In the genomic region with DNA sequence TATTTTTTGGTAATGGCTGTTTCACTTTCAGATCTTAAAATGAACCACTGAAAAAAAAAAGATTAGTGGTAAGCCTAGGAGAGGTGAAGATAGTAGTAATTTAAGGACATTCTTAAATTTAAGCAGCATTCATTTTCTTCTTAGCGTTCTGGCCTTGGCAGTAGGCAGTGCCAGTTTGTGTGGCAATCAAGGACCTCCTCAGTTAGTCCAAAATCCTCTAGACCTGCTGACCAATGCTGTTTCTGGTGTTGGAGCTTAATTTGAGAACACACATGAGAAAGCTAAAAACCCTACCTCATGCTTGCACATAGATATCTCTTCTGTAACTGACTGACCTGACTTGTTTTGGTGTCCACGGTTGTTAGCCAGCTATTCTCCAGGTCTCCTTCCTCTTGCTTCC, we compare ENCODE assay signal across 29 cellular contexts.
DNase-seq lines count a peak whose midpoint lies in the region; ATAC-seq and TF ChIP-seq lines count a peak whose summit lies in the region.
"Had no signal": no experiment of that assay in that cellular context is flagged by ENCODE, and none has a peak within 500 bp of the region (broad histone marks: within the 10 kb centered on the region; RNA-seq: fewer than 3 reads in every experiment).

No MANE protein-coding gene starts in this region.

- TF ChIP-seq CTCF in A673 (conservative IDR thresholded peaks at IDR 0.05; ENCODE audit: low read depth, low read length) (no peak), IMR-90 (conservative IDR thresholded peaks at IDR 0.05; ENCODE audit: low read depth, low read length) (no peak), chondrocyte (IDR thresholded peaks at IDR 0.05) (no peak), hepatocyte (IDR thresholded peaks at IDR 0.05; ENCODE audit: poor library complexity) (no peak)

- H3K4me1 ChIP-seq in A673 (ENCODE audit: insufficient read depth, low read length, poor library complexity, severe bottlenecking) (peaks cover 47% of the 10 kb centered on the region), IMR-90 (ENCODE audit: control insufficient read depth, insufficient read depth, low read length) (peaks cover 23% of the 10 kb centered on the region), neuronal stem cell (ENCODE audit: control insufficient read depth in 2 of 2, insufficient read depth in 1 of 2, low read depth in 1 of 2, low read length in 2 of 2) (peaks cover 8 to 10% of the 10 kb centered on the region in 2 donors), hepatocyte (ENCODE audit: insufficient read depth) (peaks cover 14% of the 10 kb centered on the region)

- 100% methylated on average over 1 of the region's 2 CpGs; no CpG with 5 or more reads in 1 of the 2 experiments for whole genome bisulfite sequencing in IMR-90 (ENCODE audit: extremely low coverage in 2 of 2, insufficient read length in 1 of 2), 2 experiments
- no CpG with 5 or more reads among the region's 2 CpGs for WGBS in neuronal stem cell (ENCODE audit: extremely low coverage in 2 of 2, insufficient read length in 2 of 2, insufficient replicate concordance in 1 of 2), 2 donors
- 91% methylated on average over 2 of the region's 2 CpGs for WGBS in hepatocyte (ENCODE audit: low lambda C conversion rate, missing lambda C conversion rate)

- no peaks in the 10 kb centered on the region for H3K9me3 Mint-ChIP-seq in chondrocyte (ENCODE audit: low read depth)
- H3K9me3 Mint-ChIP-seq: activated CD4-positive, alpha-beta memory T cell treated with anti-CD3 and anti-CD28 coated beads for 36 hours; activated naive CD4-positive, alpha-beta T cell treated with anti-CD3 and anti-CD28 coated beads, Interleukin-2, amount 50 U/mL, for 24 hours; dendritic cell treated with granulocyte-macrophage colony-stimulating factor and Interleukin-4, amounts not matched to agents 40 ng/mL and 50 ng/mL, for 4 days; naive thymus-derived CD8-positive, alpha-beta T cell had no signal

- peak overlapping the region; percentile 87 for H3K27ac ChIP-seq in A673 (ENCODE audit: low read depth, low read length, poor library complexity, severe bottlenecking)
- H3K27ac ChIP-seq in IMR-90 (ENCODE audit: insufficient read depth, low read length) = peak overlapping the region; percentile 77; the same call in 1 of the 2 replicates
- H3K27ac ChIP-seq in neuronal stem cell (replicated peaks; ENCODE audit: low read length) = no peak overlapping the region
- H3K27ac ChIP-seq in hepatocyte = no peak overlapping the region
- H3K27ac ChIP-seq: heart right ventricle, HL-60, KMS-11, RWPE1 had no signal

- H2AFZ ChIP-seq in IMR-90 (replicated peaks; ENCODE audit: low read length, poor library complexity) = no peak overlapping the region
- no peak overlapping the region for H2AFZ ChIP-seq in neuronal stem cell (ENCODE audit: low read length)
- H2AFZ ChIP-seq in hepatocyte = no peak overlapping the region

- dilution Hi-C loops in IMR-90 (cut with HindIII; ENCODE audit: low sequenced_read_pairs, unreplicated experiment) = no loop called here

- H3K27ac Mint-ChIP-seq in chondrocyte (ENCODE audit: unreplicated experiment) = peak overlapping the region; percentile 94
- H3K27ac Mint-ChIP-seq: activated CD4-positive, alpha-beta memory T cell treated with anti-CD3 and anti-CD28 coated beads for 36 hours; activated naive CD4-positive, alpha-beta T cell treated with anti-CD3 and anti-CD28 coated beads, Interleukin-2, amount 50 U/mL, for 24 hours; dendritic cell treated with granulocyte-macrophage colony-stimulating factor and Interleukin-4, amounts not matched to agents 40 ng/mL and 50 ng/mL, for 4 days had no signal

- no TSS peak for BruUV-seq in A673 (replicated peaks; lab: Mats Ljungman, UMichigan)
- BruUV-seq in IMR-90 (replicated peaks; lab: Mats Ljungman, UMichigan) = no TSS peak

- ATAC-seq in IMR-90 (ENCODE audit: low read depth) = no peak
- ATAC-seq: GM12878; naive thymus-derived CD8-positive, alpha-beta T cell; T-helper 17 cell had no signal

- peak overlapping the region; percentile 89; the same call in 1 of the 2 replicates for H4K5ac ChIP-seq in IMR-90 (ENCODE audit: low read depth, low read length)

- no peaks in the 10 kb centered on the region for H3K9me2 ChIP-seq in hepatocyte (replicated peaks; ENCODE audit: insufficient read depth)

- POLR2A ChIA-PET in A673 (lab: Charles Lee; ENCODE audit: low non-redundant PET) (no interaction called here), IMR-90 (lab: Charles Lee; ENCODE audit: unreplicated experiment) (no interaction called here)

- H3K4me3 ChIP-seq in A673 (ENCODE audit: low read depth, low read length, poor library complexity, severe bottlenecking) (no peak overlapping the region), IMR-90 (ENCODE audit: insufficient read depth, low read depth, low read length) (no peak overlapping the region), neuronal stem cell (ENCODE audit: low read length in 2 of 2) (no peak overlapping the region), hepatocyte (no peak overlapping the region)
- H3K4me3 ChIP-seq: GM12878, heart right ventricle, skin epidermis had no signal

- peak overlapping the region; percentile 47 for H3K4ac ChIP-seq in IMR-90 (ENCODE audit: low read depth, low read length)
- H3K4ac ChIP-seq in neuronal stem cell (ENCODE audit: low read length) = no peak overlapping the region

- H3K27me3 Mint-ChIP-seq in chondrocyte (ENCODE audit: low read depth) = no peaks in the 10 kb centered on the region
- H3K27me3 Mint-ChIP-seq: activated CD4-positive, alpha-beta memory T cell treated with anti-CD3 and anti-CD28 coated beads for 36 hours; activated naive CD4-positive, alpha-beta T cell treated with anti-CD3 and anti-CD28 coated beads, Interleukin-2, amount 50 U/mL, for 24 hours; dendritic cell treated with granulocyte-macrophage colony-stimulating factor and Interleukin-4, amounts not matched to agents 40 ng/mL and 50 ng/mL, for 4 days; naive thymus-derived CD8-positive, alpha-beta T cell; T-helper 17 cell had no signal

- H2BK5ac ChIP-seq in IMR-90 (ENCODE audit: low read depth, low read length, poor library complexity, severe bottlenecking) = peak overlapping the region; percentile 88
- H2BK5ac ChIP-seq in neuronal stem cell (ENCODE audit: low read length) = no peak overlapping the region

- H3K9ac ChIP-seq in IMR-90 (ENCODE audit: low read depth, low read length) (no peak overlapping the region), neuronal stem cell (ENCODE audit: low read depth, low read length, poor library complexity) (no peak overlapping the region)
- H3K9ac ChIP-seq: KMS-11 had no signal

- H2BK15ac ChIP-seq in IMR-90 (ENCODE audit: low read depth, low read length) = peak overlapping the region; percentile 100; the same call in 2 of the 3 replicates
- no peak overlapping the region for H2BK15ac ChIP-seq in neuronal stem cell (ENCODE audit: low read length)

- peaks cover 66% of the 10 kb centered on the region for H3K4me1 Mint-ChIP-seq in chondrocyte (ENCODE audit: low read depth)

- H4K20me1 ChIP-seq in IMR-90 (ENCODE audit: insufficient read depth, low read length) = no peaks in the 10 kb centered on the region; the same call in 1 of the 2 replicates
- H4K20me1 ChIP-seq in hepatocyte (ENCODE audit: insufficient read depth, poor library complexity, severe bottlenecking) = no peaks in the 10 kb centered on the region

- peak overlapping the region; percentile 92 for H2BK20ac ChIP-seq in IMR-90 (ENCODE audit: low read depth, low read length)

- no peak for TF ChIP-seq POLR2A in IMR-90 (IDR thresholded peaks at IDR 0.05; ENCODE audit: low read depth, low read length)

- H3K23ac ChIP-seq in IMR-90 (ENCODE audit: low read depth, low read length) = peak overlapping the region; percentile 46; the same call in 1 of the 2 replicates
- H3K23ac ChIP-seq in neuronal stem cell (ENCODE audit: low read depth, low read length, poor library complexity) = no peak overlapping the region

- peak overlapping the region; percentile 94; the same call in 1 of the 2 replicates for H3K18ac ChIP-seq in IMR-90 (ENCODE audit: low read depth, low read length)
- H3K18ac ChIP-seq in neuronal stem cell (ENCODE audit: low read length) = no peak overlapping the region

- H3K79me1 ChIP-seq in IMR-90 (ENCODE audit: low read depth in 1 of 2, low read length in 2 of 2) (peaks cover 22 to 43% of the 10 kb centered on the region in 2 experiments), neuronal stem cell (ENCODE audit: low read depth, low read length) (no peaks in the 10 kb centered on the region)

- H3K27me3 ChIP-seq in A673 (replicated peaks; ENCODE audit: insufficient read depth, low read depth, low read length, poor library complexity) (no peaks in the 10 kb centered on the region), IMR-90 (ENCODE audit: control insufficient read depth, insufficient read depth, low read length) (no peaks in the 10 kb centered on the region), neuronal stem cell (ENCODE audit: control insufficient read depth in 3 of 3, insufficient read depth in 3 of 3, low read depth in 1 of 3, low read length in 3 of 3) (no peaks in the 10 kb centered on the region), hepatocyte (no peaks in the 10 kb centered on the region)
- H3K27me3 ChIP-seq: heart right ventricle had no signal

- CTCF ChIA-PET in A673 (lab: Charles Lee) (no interaction called here), IMR-90 (lab: Yijun Ruan, JAX) (interaction anchor here (0.6 to 1.7 kb wide), 5 partner anchors 9 to 1802 kb away, joined by 3 to 7 read pairs (median 5); no protein-coding TSS in a partner anchor)

- no peak for TF ChIP-seq RAD21 in IMR-90 (IDR thresholded peaks at IDR 0.05; ENCODE audit: low read length)

- H3K36me3 ChIP-seq in A673 (ENCODE audit: insufficient read depth, low read length, poor library complexity, severe bottlenecking) (peaks cover 9% of the 10 kb centered on the region), IMR-90 (ENCODE audit: control insufficient read depth, insufficient read depth, low read length) (peaks cover 10% of the 10 kb centered on the region), neuronal stem cell (replicated peaks in 1 of 2; ENCODE audit: control insufficient read depth in 2 of 2, insufficient read depth in 2 of 2, low read length in 2 of 2) (peaks cover 3 to 30% of the 10 kb centered on the region in 2 donors), hepatocyte (replicated peaks; ENCODE audit: insufficient read depth, low read depth) (no peaks in the 10 kb centered on the region)

- H3K79me2 ChIP-seq in hepatocyte = no peaks in the 10 kb centered on the region

- no peak overlapping the region for H3K4me2 ChIP-seq in IMR-90 (ENCODE audit: low read depth, low read length)
- no peak overlapping the region for H3K4me2 ChIP-seq in neuronal stem cell (ENCODE audit: insufficient read depth, low read length, poor library complexity, severe bottlenecking)
- H3K4me2 ChIP-seq in hepatocyte = no peak overlapping the region
- H3K4me2 ChIP-seq: KMS-11 had no signal

- H3K9me1 ChIP-seq in IMR-90 (ENCODE audit: insufficient read depth, low read length) = peaks cover 27% of the 10 kb centered on the region

- H4K8ac ChIP-seq in IMR-90 (ENCODE audit: low read depth in 2 of 2, low read length in 2 of 2) = peak overlapping the region; percentile 88 to 90
- peak overlapping the region; percentile 45 for H4K8ac ChIP-seq in neuronal stem cell (ENCODE audit: low read depth, low read length)

- no peak overlapping the region for H3K4me3 Mint-ChIP-seq in chondrocyte (ENCODE audit: unreplicated experiment)
- H3K4me3 Mint-ChIP-seq: activated CD4-positive, alpha-beta memory T cell treated with anti-CD3 and anti-CD28 coated beads for 36 hours; activated naive CD4-positive, alpha-beta T cell treated with anti-CD3 and anti-CD28 coated beads, Interleukin-2, amount 50 U/mL, for 24 hours; dendritic cell treated with granulocyte-macrophage colony-stimulating factor and Interleukin-4, amounts not matched to agents 40 ng/mL and 50 ng/mL, for 4 days; naive thymus-derived CD8-positive, alpha-beta T cell; T-helper 17 cell had no signal

- H2BK12ac ChIP-seq in neuronal stem cell (ENCODE audit: low read length) = no peak overlapping the region

- H3K14ac ChIP-seq in IMR-90 (replicated peaks; ENCODE audit: low read depth, low read length) (peak overlapping the region; percentile 77), neuronal stem cell (ENCODE audit: low read length) (no peak overlapping the region)

- H3K9me3 ChIP-seq in A673 (ENCODE audit: low read depth, low read length, poor library complexity, severe bottlenecking) (no peaks in the 10 kb centered on the region), IMR-90 (ENCODE audit: control insufficient read depth, insufficient read depth, low read length) (no peaks in the 10 kb centered on the region), neuronal stem cell (replicated peaks in 1 of 2; ENCODE audit: control insufficient read depth in 2 of 2, insufficient read depth in 1 of 2, low read depth in 1 of 2, low read length in 2 of 2) (no peaks in the 10 kb centered on the region), hepatocyte (ENCODE audit: low read depth) (no peaks in the 10 kb centered on the region)
- H3K9me3 ChIP-seq: heart right ventricle had no signal

- intact Hi-C loops in A673 (cut with micrococcal nuclease; ENCODE audit: unreplicated experiment) = loop anchor here (5.0 kb wide), 1 partner anchor 40 kb away; no protein-coding TSS in a partner anchor
- intact Hi-C loops in IMR-90 (cut with micrococcal nuclease) = loop anchor here (5.0 kb wide), 2 partner anchors 120 to 225 kb away; no protein-coding TSS in a partner anchor

- H2AK9ac ChIP-seq in IMR-90 (replicated peaks; ENCODE audit: low read depth, low read length, poor library complexity) = peak overlapping the region; percentile 57

- in situ Hi-C loops in IMR-90 (cut with MboI; ENCODE audit: low sequenced_read_pairs) = no loop called here
- in situ Hi-C loops in ACHN (cut with HindIII; ENCODE audit: low pct_ligation_motif_present, low pct_unique_long_range_greater_than_20kb, low sequenced_read_pairs) = no loop called here

- peak overlapping the region; percentile 89 for H2AK5ac ChIP-seq in IMR-90 (ENCODE audit: low read depth, low read length)
- no peak overlapping the region for H2AK5ac ChIP-seq in neuronal stem cell (ENCODE audit: low read depth, low read length)

- H3K56ac ChIP-seq in IMR-90 (ENCODE audit: extremely low read depth, insufficient read depth, low read length) = 0 out of 2 replicates have a peak overlapping the region, but pooled peaks have one; percentile 27

- peaks cover 6% of the 10 kb centered on the region for H3K36me3 Mint-ChIP-seq in chondrocyte (ENCODE audit: low read depth)

- DNase-seq in A673 (ENCODE audit: low spot score) = no peak
- no peak for DNase-seq in IMR-90
- DNase-seq in chondrocyte (ENCODE audit: low spot score) = no peak
- DNase-seq in neuronal stem cell (ENCODE audit: low spot score) = no peak
- no peak for DNase-seq in retina
- no peak for DNase-seq in AG08396 (ENCODE audit: low spot score)
- no peak for DNase-seq in ACHN
- no peak for DNase-seq in hepatocyte (ENCODE audit: low spot score)
- DNase-seq: activated CD4-positive, alpha-beta memory T cell treated with anti-CD3 and anti-CD28 coated beads for 36 hours; activated CD4-positive, alpha-beta T cell treated with anti-CD3 and anti-CD28 coated beads for 1 hour; C1 segment of cervical spinal cord; central memory CD4-positive, alpha-beta T cell; heart right ventricle; kidney; midbrain; MM.1S; naive thymus-derived CD8-positive, alpha-beta T cell; NCI-H1105 treated with DMSO at 0.1 percent for 48 hours; NCI-H187 treated with DMSO at 0.1 percent for 48 hours; NCI-H2171; stimulated activated naive CD4-positive, alpha-beta T cell treated with Interleukin-2 at 50 U/mL for 16 hours; T-helper 17 cell had no signal

- H2BK120ac ChIP-seq in IMR-90 (ENCODE audit: low read depth, low read length) (peak overlapping the region; percentile 90), neuronal stem cell (ENCODE audit: low read depth, low read length) (no peak overlapping the region)

- H4K91ac ChIP-seq in IMR-90 (ENCODE audit: insufficient read depth, low read depth, low read length) = peak overlapping the region; percentile 91
- no peak overlapping the region for H4K91ac ChIP-seq in neuronal stem cell (ENCODE audit: low read depth, low read length, poor library complexity)

Comparison
In these comparisons a context has a peak if more than half of its experiments do, and no peak if none do; other contexts are left out.
1. H3K27ac ChIP-seq: peak in A673 (single experiment) and IMR-90 (single experiment); none in neuronal stem cell (single experiment) and hepatocyte (single experiment).